11 cellular contexts compared by ENCODE assay signal in genomic region chr2:11071207-11071606, GRCh38.
DNase-seq lines count a peak whose midpoint lies in the region; ATAC-seq, FAIRE-seq and TF ChIP-seq lines count a peak whose summit lies in the region.
"Had no signal": no experiment of that assay in that cellular context is flagged by ENCODE, and none has a peak within 500 bp of the region (broad histone marks: within the 10 kb centered on the region; RNA-seq: fewer than 3 reads in every experiment).

No MANE protein-coding gene starts in this region.

- POLR2A ChIA-PET in activated CD4-positive, alpha-beta T cell treated with anti-CD3 and anti-CD28 coated beads for 36 hours (lab: Charles Lee): interaction anchor here (0.7 kb wide), 1 partner anchor 13 kb away, joined by 4 read pairs; no protein-coding TSS in a partner anchor

- no peaks in the 10 kb centered on the region for H3K9me3 Mint-ChIP-seq in activated CD4-positive, alpha-beta T cell treated with anti-CD3 and anti-CD28 coated beads for 36 hours (ENCODE audit: low read depth)
- H3K9me3 Mint-ChIP-seq: activated T-cell treated with anti-CD3 and anti-CD28 coated beads, Interleukin-2, amount 50 U/mL, for 24 hours had no signal

- no peak overlapping the region for H2BK5ac ChIP-seq in neuronal stem cell (ENCODE audit: low read length)

- no peak overlapping the region for H3K9ac ChIP-seq in neuronal stem cell (ENCODE audit: low read depth, low read length, poor library complexity)
- H3K9ac ChIP-seq: neural progenitor cell had no signal

- H3K27me3 ChIP-seq in bronchial epithelial cell (ENCODE audit: control insufficient read depth, insufficient read depth, low read length): no peaks in the 10 kb centered on the region
- H3K27me3 ChIP-seq in neuronal stem cell (ENCODE audit: control insufficient read depth in 3 of 3, insufficient read depth in 3 of 3, low read depth in 1 of 3, low read length in 3 of 3): peaks cover 0 to 8% (median 0%) of the 10 kb centered on the region in 3 experiments
- H3K27me3 ChIP-seq in WERI-Rb-1 (ENCODE audit: insufficient read depth, low read depth, severe bottlenecking): no peaks in the 10 kb centered on the region

- no peak overlapping the region for H3K14ac ChIP-seq in neuronal stem cell (ENCODE audit: low read length)

- no peak overlapping the region for H3K4me2 ChIP-seq in neuronal stem cell (ENCODE audit: insufficient read depth, low read length, poor library complexity, severe bottlenecking)
- H3K4me2 ChIP-seq: neural progenitor cell had no signal

- H3K23ac ChIP-seq in neuronal stem cell (ENCODE audit: low read depth, low read length, poor library complexity): no peak overlapping the region

- peak overlapping the region; percentile 45 for H2AFZ ChIP-seq in neuronal stem cell (ENCODE audit: low read length)
- H2AFZ ChIP-seq: neural progenitor cell had no signal

- no peak overlapping the region for H4K91ac ChIP-seq in neuronal stem cell (ENCODE audit: low read depth, low read length, poor library complexity)

- no peak for TF ChIP-seq CTCF in bronchial epithelial cell (IDR thresholded peaks at IDR 0.05; ENCODE audit: insufficient read depth, low read length, severe bottlenecking)
- no peak for TF ChIP-seq CTCF in WERI-Rb-1 (IDR thresholded peaks at IDR 0.05; ENCODE audit: low read depth, low read length)

- H3K27ac Mint-ChIP-seq in activated CD4-positive, alpha-beta T cell treated with anti-CD3 and anti-CD28 coated beads for 36 hours: no peak overlapping the region
- H3K27ac Mint-ChIP-seq: activated T-cell treated with anti-CD3 and anti-CD28 coated beads, Interleukin-2, amount 50 U/mL, for 24 hours; neural progenitor cell had no signal

- FAIRE-seq in bronchial epithelial cell (lab: Jason Lieb, UNC): no peak

- H3K27ac ChIP-seq in neuronal stem cell (replicated peaks; ENCODE audit: low read length): no peak overlapping the region
- H3K27ac ChIP-seq in WERI-Rb-1: no peak overlapping the region
- H3K27ac ChIP-seq: neural progenitor cell had no signal

- ATAC-seq in activated CD4-positive, alpha-beta T cell treated with anti-CD3 and anti-CD28 coated beads for 36 hours: peak; percentile 63

- no peaks in the 10 kb centered on the region for H3K4me1 ChIP-seq in neuronal stem cell (ENCODE audit: control insufficient read depth in 2 of 2, insufficient read depth in 1 of 2, low read depth in 1 of 2, low read length in 2 of 2)
- H3K4me1 ChIP-seq: neural progenitor cell had no signal

- no peaks in the 10 kb centered on the region for H3K79me1 ChIP-seq in neuronal stem cell (ENCODE audit: low read depth, low read length)

- H2BK120ac ChIP-seq in neuronal stem cell (ENCODE audit: low read depth, low read length): no peak overlapping the region

- H4K8ac ChIP-seq in neuronal stem cell (ENCODE audit: low read depth, low read length): no peak overlapping the region

- WGBS in neuronal stem cell (ENCODE audit: extremely low coverage in 2 of 2, insufficient read length in 2 of 2, insufficient replicate concordance in 1 of 2), 2 donors: no CpG with 5 or more reads among the region's 7 CpGs

- H3K4ac ChIP-seq in neuronal stem cell (ENCODE audit: low read length): no peak overlapping the region

- H2BK15ac ChIP-seq in neuronal stem cell (ENCODE audit: low read length): no peak overlapping the region

- H3K9me3 ChIP-seq in neuronal stem cell (replicated peaks in 1 of 2; ENCODE audit: control insufficient read depth in 2 of 2, insufficient read depth in 1 of 2, low read depth in 1 of 2, low read length in 2 of 2) (no peaks in the 10 kb centered on the region), WERI-Rb-1 (ENCODE audit: severe bottlenecking) (no peaks in the 10 kb centered on the region)

- H3K4me3 ChIP-seq in bronchial epithelial cell (ENCODE audit: low read depth, low read length) (no peak overlapping the region), neuronal stem cell (ENCODE audit: low read length in 2 of 2) (no peak overlapping the region), WERI-Rb-1 (ENCODE audit: low read depth, low read length) (no peak overlapping the region)
- H3K4me3 ChIP-seq: neural progenitor cell had no signal

- H3K27me3 Mint-ChIP-seq in activated CD4-positive, alpha-beta T cell treated with anti-CD3 and anti-CD28 coated beads for 36 hours: peaks cover 22% of the 10 kb centered on the region

- intact Hi-C loops in activated CD4-positive, alpha-beta T cell treated with anti-CD3 and anti-CD28 coated beads for 36 hours (cut with DNase I, micrococcal nuclease): loop anchor here in 1 of 2 experiments (5.0 kb wide), 1 partner anchor 51 kb away; no protein-coding TSS in a partner anchor

- H2AK5ac ChIP-seq in neuronal stem cell (ENCODE audit: low read depth, low read length): no peak overlapping the region

- no peaks in the 10 kb centered on the region for H3K36me3 ChIP-seq in bronchial epithelial cell (ENCODE audit: control insufficient read depth, insufficient read depth, low read length)
- H3K36me3 ChIP-seq in neuronal stem cell (replicated peaks in 1 of 2; ENCODE audit: control insufficient read depth in 2 of 2, insufficient read depth in 2 of 2, low read length in 2 of 2): no peaks in the 10 kb centered on the region
- no peaks in the 10 kb centered on the region for H3K36me3 ChIP-seq in WERI-Rb-1
- H3K36me3 ChIP-seq: neural progenitor cell had no signal

- no peak overlapping the region for H3K18ac ChIP-seq in neuronal stem cell (ENCODE audit: low read length)

- H3K4me1 Mint-ChIP-seq in activated CD4-positive, alpha-beta T cell treated with anti-CD3 and anti-CD28 coated beads for 36 hours: peaks cover 11% of the 10 kb centered on the region

- CTCF ChIA-PET in activated CD4-positive, alpha-beta T cell treated with anti-CD3 and anti-CD28 coated beads for 36 hours (lab: Charles Lee): interaction anchor here (2.2 kb wide), 1 partner anchor 236 kb away, joined by 6 read pairs; no protein-coding TSS in a partner anchor

- H2BK12ac ChIP-seq in neuronal stem cell (ENCODE audit: low read length): no peak overlapping the region

- H3K36me3 Mint-ChIP-seq in activated CD4-positive, alpha-beta T cell treated with anti-CD3 and anti-CD28 coated beads for 36 hours (ENCODE audit: low read depth): no peaks in the 10 kb centered on the region
- H3K36me3 Mint-ChIP-seq: neural progenitor cell had no signal

- DNase-seq in activated CD4-positive, alpha-beta T cell treated with anti-CD3 and anti-CD28 coated beads for 36 hours: peak; percentile 24
- no peak for DNase-seq in activated CD4-positive, alpha-beta T cell treated with anti-CD3 and anti-CD28 coated beads for 1 hour
- DNase-seq in MV-4-11 (lab: John Stamatoyannopoulos, UW) (peak; percentile 54), bronchial epithelial cell (ENCODE audit: low read depth) (peak; percentile 8), neuronal stem cell (ENCODE audit: low spot score) (no peak), amniotic stem cell (lab: John Stamatoyannopoulos, UW) (no peak), NCI-H524 treated with DMSO at 0.1 percent for 48 hours (lab: John Stamatoyannopoulos, UW) (no peak), WERI-Rb-1 (no peak)
- DNase-seq: activated T-cell treated with anti-CD3 and anti-CD28 coated beads, Interleukin-2, amount 50 U/mL, for 24 hours; stimulated activated CD4-positive, alpha-beta T cell treated with anti-CD3 and anti-CD28 coated beads, Interleukin-4, amount 100 ng/mL, for 24 hours had no signal

- H3K4me3 Mint-ChIP-seq in activated CD4-positive, alpha-beta T cell treated with anti-CD3 and anti-CD28 coated beads for 36 hours: no peak overlapping the region
- H3K4me3 Mint-ChIP-seq: activated T-cell treated with anti-CD3 and anti-CD28 coated beads, Interleukin-2, amount 50 U/mL, for 24 hours; neural progenitor cell had no signal

Comparison
In these comparisons a context has a peak if more than half of its experiments do, and no peak if none do; other contexts are left out.
1. DNase-seq: peak in activated CD4-positive, alpha-beta T cell treated with anti-CD3 and anti-CD28 coated beads for 36 hours (single experiment), MV-4-11 (single experiment) and bronchial epithelial cell (single experiment); none in activated CD4-positive, alpha-beta T cell treated with anti-CD3 and anti-CD28 coated beads for 1 hour (single experiment), neuronal stem cell (single experiment), amniotic stem cell (single experiment), NCI-H524 treated with DMSO at 0.1 percent for 48 hours (single experiment) and WERI-Rb-1 (single experiment).